ENCODE assay signal across 33 cellular contexts in the genomic region with DNA sequence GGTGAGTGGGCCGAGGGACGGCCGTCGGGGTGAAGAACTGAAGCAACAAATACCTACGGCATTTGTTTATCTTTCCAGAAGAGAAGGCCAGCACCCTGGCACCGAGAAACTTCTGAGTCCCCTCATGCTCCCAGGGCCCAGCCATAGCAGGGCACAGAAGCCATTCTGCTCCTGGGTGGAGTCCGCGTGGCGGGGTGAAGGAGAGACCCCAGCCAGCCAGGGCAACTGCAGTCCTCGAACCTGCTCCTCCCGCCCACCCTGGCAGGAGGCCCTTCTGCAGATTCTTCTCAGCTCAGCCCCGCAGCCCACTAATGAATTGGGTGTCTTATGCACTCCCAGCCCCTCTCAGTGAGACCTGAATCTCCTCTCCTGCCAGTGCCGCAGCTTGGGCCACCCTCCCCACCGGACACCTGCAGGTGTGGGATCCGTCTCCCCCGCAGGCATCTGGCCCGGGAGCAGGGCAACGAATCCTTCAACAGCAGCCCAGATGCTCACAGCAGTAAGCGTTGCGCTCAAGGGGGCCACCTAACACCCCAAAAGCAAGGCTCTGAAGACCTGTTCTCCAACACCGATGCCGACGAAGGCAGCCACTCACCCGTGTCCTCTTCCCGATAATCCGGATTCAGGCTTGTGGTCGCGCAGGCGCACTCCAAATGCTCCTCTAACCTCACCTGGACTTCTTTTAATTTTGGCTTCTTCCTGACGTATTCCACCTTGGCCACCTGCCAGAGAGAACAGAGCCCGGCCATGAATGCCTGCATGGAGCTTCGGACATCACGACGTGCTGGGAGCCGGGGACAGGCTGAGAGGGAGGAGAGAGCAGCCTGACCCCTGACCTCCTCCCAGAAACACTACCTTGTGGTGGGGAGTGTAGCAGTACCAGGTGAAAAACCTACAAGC. TPM values are rescaled to one million over a fixed set of nuclear protein-coding genes. Genes with fewer than 3 reads are reported as not detected.
A peak's percentile ranks its signal among the peaks of the same experiment; 100 is the strongest.
DNase-seq lines count a peak whose midpoint lies in the region; ATAC-seq, FAIRE-seq and TF ChIP-seq lines count a peak whose summit lies in the region.
"Had no signal": no experiment of that assay in that cellular context is flagged by ENCODE, and none has a peak within 500 bp of the region (broad histone marks: within the 10 kb centered on the region; RNA-seq: fewer than 3 reads in every experiment).

No MANE protein-coding gene starts in this region.

- H3K36me3 Mint-ChIP-seq in Caco-2 (ENCODE audit: insufficient read depth, unreplicated experiment) = peaks cover 89% of the 10 kb centered on the region
- H3K36me3 Mint-ChIP-seq: activated CD4-positive, alpha-beta memory T cell treated with anti-CD3 and anti-CD28 coated beads for 36 hours had no signal

- BruUV-seq in Caco-2 (replicated peaks; lab: Mats Ljungman, UMichigan) = no TSS peak
- BruUV-seq in K562 (replicated peaks; lab: Mats Ljungman, UMichigan) = no TSS peak
- BruUV-seq in PC-9 (replicated peaks; lab: Mats Ljungman, UMichigan) = no TSS peak

- H3K27me3 Mint-ChIP-seq in Caco-2 (ENCODE audit: insufficient read depth, unreplicated experiment) = no peaks in the 10 kb centered on the region
- H3K27me3 Mint-ChIP-seq: activated CD4-positive, alpha-beta memory T cell treated with anti-CD3 and anti-CD28 coated beads for 36 hours; activated naive CD8-positive, alpha-beta T cell treated with anti-CD3 and anti-CD28 coated beads for 36 hours; T-helper 17 cell had no signal

- H4K20me1 ChIP-seq in K562 (replicated peaks; ENCODE audit: control insufficient read depth, insufficient read depth, low read length) (no peaks in the 10 kb centered on the region), PC-9 (ENCODE audit: insufficient read depth) (peaks cover 10% of the 10 kb centered on the region; the same call in 1 of the 2 replicates)

- H3K9me2 ChIP-seq in PC-9 (ENCODE audit: insufficient read depth) = no peaks in the 10 kb centered on the region
- H3K9me2 ChIP-seq: SK-N-SH had no signal

- H3K36me3 ChIP-seq in Caco-2 (ENCODE audit: control insufficient read depth, insufficient read depth, low read length) = peaks cover 12% of the 10 kb centered on the region
- H3K36me3 ChIP-seq in K562 (ENCODE audit: control insufficient read depth, insufficient read depth, low read length) = peaks cover 6% of the 10 kb centered on the region; the same call in 1 of the 3 replicates
- H3K36me3 ChIP-seq in kidney (ENCODE audit: control insufficient read depth in 1 of 2, insufficient read depth in 2 of 2, low read length in 2 of 2) = peaks cover 14 to 23% of the 10 kb centered on the region in 2 donors
- peaks cover 0 to 48% (median 14%) of the 10 kb centered on the region in 3 donors for H3K36me3 ChIP-seq in pancreas
- H3K36me3 ChIP-seq in PC-9 (ENCODE audit: low read depth) = peaks cover 11% of the 10 kb centered on the region; the same call in 1 of the 2 replicates

- TF ChIP-seq CTCF in Caco-2 (IDR thresholded peaks at IDR 0.05; ENCODE audit: insufficient read depth in 1 of 2, low read depth in 1 of 2, low read length in 1 of 2, severe bottlenecking in 1 of 2, unreplicated experiment in 1 of 2) = no peak
- TF ChIP-seq CTCF in K562 (IDR thresholded peaks at IDR 0.05 in 2 of 3, conservative IDR thresholded peaks at IDR 0.05 in 1 of 3; ENCODE audit: insufficient read depth in 2 of 3, low read depth in 1 of 3, low read length in 3 of 3) = no peak
- TF ChIP-seq CTCF in kidney (IDR thresholded peaks at IDR 0.05; ENCODE audit: borderline replicate concordance, extremely low read depth, insufficient read depth) = no peak
- no peak for TF ChIP-seq CTCF in pancreas (IDR thresholded peaks at IDR 0.05)
- no peak for TF ChIP-seq CTCF in PC-9 (conservative IDR thresholded peaks at IDR 0.05)

- no peak for TF ChIP-seq EP300 in K562 (IDR thresholded peaks at IDR 0.05; ENCODE audit: low read length)

- intact Hi-C loops in Caco-2 (cut with micrococcal nuclease; ENCODE audit: unreplicated experiment) = no loop called here
- intact Hi-C loops in K562 (cut with micrococcal nuclease) = no loop called here
- intact Hi-C loops in kidney (cut with DNase I) = no loop called here
- intact Hi-C loops in pancreas (cut with DNase I) = loop anchor here in 1 of 3 donors (10.0 kb wide), 1 partner anchor 136 kb away; no protein-coding TSS in a partner anchor
- intact Hi-C loops in PC-9 (cut with micrococcal nuclease; ENCODE audit: unreplicated experiment) = no loop called here

- H3K79me2 ChIP-seq in K562 (ENCODE audit: control insufficient read depth, insufficient read depth, low read length) = no peaks in the 10 kb centered on the region
- H3K79me2 ChIP-seq in PC-9 (ENCODE audit: low read depth) = no peaks in the 10 kb centered on the region

- no peaks in the 10 kb centered on the region; the same call in 1 of the 2 replicates for H3F3A ChIP-seq in PC-9 (ENCODE audit: insufficient read depth, low read depth)

- H3K9me3 ChIP-seq in Caco-2 = no peaks in the 10 kb centered on the region
- no peaks in the 10 kb centered on the region for H3K9me3 ChIP-seq in K562 (replicated peaks; ENCODE audit: control insufficient read depth, insufficient read depth, low read depth, low read length)
- peaks cover 0 to 3% of the 10 kb centered on the region in 2 donors for H3K9me3 ChIP-seq in kidney (ENCODE audit: control insufficient read depth in 1 of 2, low read length in 2 of 2)
- no peaks in the 10 kb centered on the region for H3K9me3 ChIP-seq in pancreas
- no peaks in the 10 kb centered on the region for H3K9me3 ChIP-seq in PC-9 (ENCODE audit: insufficient read depth, low read depth)
- H3K9me3 ChIP-seq: esophagus squamous epithelium, SK-N-SH, upper lobe of left lung had no signal

- H2AFZ ChIP-seq in K562 (ENCODE audit: low read depth, low read length) = no peak overlapping the region
- H2AFZ ChIP-seq in PC-9 = no peak overlapping the region

- TF ChIP-seq RAD21 in K562 (CRISPR knock-in tag; conservative IDR thresholded peaks at IDR 0.05 in 1 of 2, IDR thresholded peaks at IDR 0.05 in 1 of 2) = no peak

- peaks cover 3% of the 10 kb centered on the region for H3K9me1 ChIP-seq in K562 (ENCODE audit: control insufficient read depth, insufficient read depth, low read length)

- DNase-seq in Caco-2 (no peak), K562 (ENCODE audit: extremely low read depth in 1 of 4, low spot score in 3 of 4) (no peak), kidney (peak; percentile 64), pancreas (peak in 5 of 6 donors; percentile 19 to 71 (median 61)), NCI-H446 treated with DMSO at 0.1 percent for 48 hours (lab: John Stamatoyannopoulos, UW) (no peak), NCI-H128 (lab: John Stamatoyannopoulos, UW; ENCODE audit: unreplicated experiment) (no peak), PC-9 (no peak)
- DNase-seq: activated CD4-positive, alpha-beta memory T cell treated with anti-CD3 and anti-CD28 coated beads for 36 hours; activated CD4-positive, CD25-positive, alpha-beta regulatory T cell treated with anti-CD3 and anti-CD28 coated beads, Interleukin-2, amount 50 U/mL, for 72 hours; activated CD8-positive, alpha-beta memory T cell treated with anti-CD3 and anti-CD28 coated beads, Interleukin-2, amount 50 U/mL, for 48 hours; activated naive CD8-positive, alpha-beta T cell treated with anti-CD3 and anti-CD28 coated beads for 36 hours; caudate nucleus; dermis blood vessel endothelial cell; DMS53; esophagus squamous epithelium; foreskin melanocyte; GDM1; KBM-7; NCI-H1417 treated with DMSO at 0.1 percent for 48 hours; NCI-H2081; NCI-H2227 treated with DMSO at 0.1 percent for 48 hours; RPMI8226; SK-N-SH; stimulated activated CD4-positive, alpha-beta T cell treated with anti-CD3 and anti-CD28 coated beads, Interleukin-1b, Interleukin-23, amount 100 ng/mL, for 48 hours; stimulated activated CD8-positive, alpha-beta memory T cell treated with anti-CD3 and anti-CD28 coated beads, Interleukin-4, amount 100 ng/mL, for 48 hours; T-helper 17 cell had no signal

- no peak for TF ChIP-seq POLR2A in K562 (conservative IDR thresholded peaks at IDR 0.05)

- H3K9me3 Mint-ChIP-seq in Caco-2 (ENCODE audit: unreplicated experiment) = no peaks in the 10 kb centered on the region
- H3K9me3 Mint-ChIP-seq: activated CD4-positive, alpha-beta memory T cell treated with anti-CD3 and anti-CD28 coated beads for 36 hours; activated naive CD8-positive, alpha-beta T cell treated with anti-CD3 and anti-CD28 coated beads for 36 hours; activated T-helper 2 cell treated with anti-CD3 and anti-CD28 coated beads, Interferon-gamma antibody, Interleukin-2, Interleukin-4, amounts not matched to agents 10 μg/mL and 5 μg/mL and 100 μg/mL, durations not matched to agents 14 hours and 24 hours and 36 hours had no signal

- H3K9ac ChIP-seq in K562 (ENCODE audit: insufficient read depth in 1 of 2, low read depth in 2 of 2, low read length in 2 of 2) (no peak overlapping the region), kidney (ENCODE audit: low read length in 2 of 2) (no peak overlapping the region)
- H3K9ac ChIP-seq: SK-N-SH had no signal

- POLR2A ChIA-PET in Caco-2 (lab: Charles Lee) = no interaction called here
- POLR2A ChIA-PET in K562 (lab: Yijun Ruan, JAX) = no interaction called here
- POLR2A ChIA-PET in PC-9 (lab: Charles Lee; ENCODE audit: unreplicated experiment) = no interaction called here

- 80% methylated on average over 30 of the region's 35 CpGs for WGBS in K562 (ENCODE audit: insufficient coverage, low coverage, missing lambda C conversion rate)
- 83 to 85% methylated on average over 35 of the region's 35 CpGs for WGBS in pancreas, 2 donors

- H3K4me1 ChIP-seq in Caco-2 (peaks cover 35% of the 10 kb centered on the region), K562 (replicated peaks in 1 of 2; ENCODE audit: control insufficient read depth in 2 of 2, insufficient read depth in 2 of 2, low read length in 2 of 2) (peaks cover 0 to 31% of the 10 kb centered on the region in 2 experiments; a peak in 2 of 5 replicates), kidney (ENCODE audit: control insufficient read depth in 1 of 2, insufficient read depth in 1 of 2, low read depth in 1 of 2, low read length in 2 of 2) (peaks cover 9 to 17% of the 10 kb centered on the region in 2 donors), pancreas (peaks cover 28 to 41% (median 36%) of the 10 kb centered on the region in 3 donors), PC-9 (replicated peaks; ENCODE audit: insufficient read depth) (no peaks in the 10 kb centered on the region)

- CTCF ChIA-PET in Caco-2 (lab: Charles Lee) (no interaction called here), K562 (lab: Yijun Ruan, JAX; ENCODE audit: low intra/inter-chr PET ratio) (no interaction called here), PC-9 (lab: Charles Lee) (no interaction called here)

- peaks cover 27% of the 10 kb centered on the region for H3K4me1 Mint-ChIP-seq in Caco-2 (ENCODE audit: low read depth, unreplicated experiment)

- ATAC-seq in K562 = no peak
- no peak for ATAC-seq in pancreas
- ATAC-seq in GM21576 (IDR thresholded peaks at IDR 0.05; ENCODE audit: unreplicated experiment) = no peak
- ATAC-seq: HCT116, T-helper 17 cell had no signal

- H3K4me3 ChIP-seq in Caco-2 (ENCODE audit: low read depth, low read length) (no peak overlapping the region), K562 (no peak overlapping the region), kidney (ENCODE audit: low read length in 2 of 2) (no peak overlapping the region), pancreas (no peak overlapping the region), PC-9 (no peak overlapping the region)
- H3K4me3 ChIP-seq: esophagus squamous epithelium, skin epidermis, upper lobe of left lung had no signal

- FAIRE-seq in K562 (lab: Jason Lieb, UNC) (no peak), kidney (lab: Jason Lieb, UNC) (no peak), pancreas (lab: Jason Lieb, UNC) (no peak)
- FAIRE-seq: astrocyte, endometrium had no signal

- H3K4me3 Mint-ChIP-seq in Caco-2 (ENCODE audit: unreplicated experiment) = no peak overlapping the region
- H3K4me3 Mint-ChIP-seq: activated CD4-positive, alpha-beta memory T cell treated with anti-CD3 and anti-CD28 coated beads for 36 hours; activated naive CD8-positive, alpha-beta T cell treated with anti-CD3 and anti-CD28 coated beads for 36 hours; T-helper 17 cell had no signal

- H3K27ac ChIP-seq in K562 (ENCODE audit: extremely low read depth, low read depth, low read length) = no peak overlapping the region
- no peak overlapping the region for H3K27ac ChIP-seq in kidney (ENCODE audit: low read depth in 2 of 2, low read length in 2 of 2)
- peak overlapping the region in 1 of 4 donors; percentile 3 for H3K27ac ChIP-seq in pancreas
- H3K27ac ChIP-seq in PC-9 = no peak overlapping the region
- H3K27ac ChIP-seq: esophagus squamous epithelium, upper lobe of left lung had no signal

- H3K27me3 ChIP-seq in Caco-2 (replicated peaks; ENCODE audit: control insufficient read depth, insufficient read depth, low read length) = no peaks in the 10 kb centered on the region
- no peaks in the 10 kb centered on the region for H3K27me3 ChIP-seq in K562 (ENCODE audit: control insufficient read depth in 2 of 2, insufficient read depth in 2 of 2, low read length in 2 of 2)
- no peaks in the 10 kb centered on the region for H3K27me3 ChIP-seq in pancreas
- H3K27me3 ChIP-seq in PC-9 (ENCODE audit: insufficient read depth, low read depth) = no peaks in the 10 kb centered on the region
- H3K27me3 ChIP-seq: esophagus squamous epithelium, upper lobe of left lung had no signal

- no peak overlapping the region for H3K4me2 ChIP-seq in K562 (ENCODE audit: insufficient read depth, low read length)
- H3K4me2 ChIP-seq in PC-9 = no peak overlapping the region
- H3K4me2 ChIP-seq: SK-N-SH had no signal

- in situ Hi-C loops in K562 (cut with MboI) = no loop called here

- peak overlapping the region; percentile 79 for H3K27ac Mint-ChIP-seq in Caco-2 (ENCODE audit: unreplicated experiment)
- H3K27ac Mint-ChIP-seq: activated CD4-positive, alpha-beta memory T cell treated with anti-CD3 and anti-CD28 coated beads for 36 hours; activated naive CD8-positive, alpha-beta T cell treated with anti-CD3 and anti-CD28 coated beads for 36 hours; activated T-helper 2 cell treated with anti-CD3 and anti-CD28 coated beads, Interferon-gamma antibody, Interleukin-2, Interleukin-4, amounts not matched to agents 10 μg/mL and 5 μg/mL and 100 μg/mL, durations not matched to agents 14 hours and 24 hours and 36 hours; T-helper 17 cell had no signal

RNA-seq across cellular contexts. Expression of gene PDGFA, which starts 18.9 kb away (rescaled TPM):
- 76.8 and 78.5 TPM in 2 replicates for total RNA-seq in Caco-2 (2022)
- total RNA-seq in K562 (2011; cell fraction: chromatin; rRNA removed; ENCODE audit: low replicate concordance) = 21.5 and 51.6 TPM in 2 replicates
- total RNA-seq in K562 (2011; cell fraction: nucleolus; rRNA removed) = 36.1 and 57.4 TPM in 2 replicates
- 30.2 and 38.4 TPM in 2 replicates for total RNA-seq in K562 (2011; cell fraction: nucleoplasm; rRNA removed)
- total RNA-seq in K562 (2014; rRNA removed) = 8.1 and 10.0 TPM in 2 replicates
- 3.6 and 5.0 TPM in 2 replicates for total RNA-seq in K562 (2014; rRNA removed; fragmentation: Illumina TruSeq; extraction: Trizol)
- 4.6 and 6.1 TPM in 2 replicates for total RNA-seq in K562 (2015; rRNA removed; fragmentation: Illumina TruSeq; extraction: Trizol)
- 9.8 and 10.2 TPM in 2 replicates for total RNA-seq in K562 (2021)
- polyA plus RNA-seq in K562 (2011; rRNA removed) = 7.9 TPM in 2 replicates
- polyA plus RNA-seq in K562 (2011; cell fraction: cytosol; rRNA removed) = 5.2 and 10.8 TPM in 2 replicates
- 13.3 and 32.6 TPM in 2 replicates for polyA plus RNA-seq in K562 (2011; cell fraction: nucleus; rRNA removed)
- 6.4 and 9.1 TPM in 2 replicates for polyA plus RNA-seq in K562 (2012)
- polyA plus RNA-seq in K562 (2014; fragmentation: Illumina TruSeq; extraction: Trizol) = 2.5 and 4.7 TPM in 2 replicates
- 1 to 10 TPM; 3.9 to 9.5 TPM for polyA plus RNA-seq in K562 (2014; fragmentation: Nextera tagmentation; extraction: Ambion mirVana)
- 2.6 and 3.6 TPM in 2 replicates for polyA plus RNA-seq in K562 (2014; rRNA removed)
- polyA minus RNA-seq in K562 (2011; rRNA and poly(A)+ RNA removed) = 24.4 and 37.5 TPM in 2 replicates
- 34.5 and 45.2 TPM in 2 replicates for polyA minus RNA-seq in K562 (2011; cell fraction: cytosol; rRNA and poly(A)+ RNA removed)
- 11.0 and 13.5 TPM in 2 replicates for polyA minus RNA-seq in K562 (2011; cell fraction: nucleus; rRNA and poly(A)+ RNA removed)
- 53.0 TPM for total RNA-seq in kidney
- polyA plus RNA-seq in kidney (ENCODE audit: insufficient read depth, low read depth, low replicate concordance) = 14.1 TPM
- total RNA-seq in pancreas = 100 to 1,000 TPM in 1 of 6 donors, 10 to 100 TPM in 5; 54.1 to 175 (median 81.5) TPM
- polyA plus RNA-seq in pancreas = 10 to 100 TPM; 53.3 to 60.4 TPM
- 23.6 and 32.5 TPM in 2 replicates for total RNA-seq in PC-9 (2021)

Comparison
In these comparisons a context has a peak if more than half of its experiments do, and no peak if none do; other contexts are left out.
1. DNase-seq: peak in kidney (single experiment) and pancreas (5 of 6); none in Caco-2 (0 of 2), K562 (0 of 4), NCI-H446 treated with DMSO at 0.1 percent for 48 hours (single experiment), NCI-H128 (single experiment) and PC-9 (0 of 2).